1 cellular context compared by ENCODE assay signal in genomic region chr3:186096295-186096694, GRCh38.
TF ChIP-seq lines count a peak whose summit lies in the region.

No MANE protein-coding gene starts in this region.

TF ChIP-seq in HepG2, 621 proteins besides CTCF, POLR2A, EP300 and RAD21 (continued from another document):
- no peak for TF ChIP-seq KLF11 (CRISPR knock-in tag; IDR thresholded peaks at IDR 0.05)
- TF ChIP-seq ZNF580 (CRISPR knock-in tag; IDR thresholded peaks at IDR 0.05; ENCODE audit: borderline replicate concordance, low read depth) = no peak
- no peak for TF ChIP-seq PLSCR1 (CRISPR knock-in tag; IDR thresholded peaks at IDR 0.05; ENCODE audit: borderline replicate concordance)
- TF ChIP-seq TFAP4 (IDR thresholded peaks at IDR 0.05; ENCODE audit: borderline replicate concordance, low read depth) = 0 out of 2 replicates have a peak, but pooled peaks have one; percentile 17
- TF ChIP-seq NR2F6 (IDR thresholded peaks at IDR 0.05) = no peak
- TF ChIP-seq NR2F6 (CRISPR knock-in tag; IDR thresholded peaks at IDR 0.05) = no peak
